In genomic region chr6:79646006-79646405, GRCh38 we compare ENCODE assay signal across 12 cellular contexts. TPM values are rescaled to one million over a fixed set of nuclear protein-coding genes. Genes with fewer than 3 reads are reported as not detected.
DNase-seq lines count a peak whose midpoint lies in the region; ATAC-seq and TF ChIP-seq lines count a peak whose summit lies in the region.
"Had no signal": no experiment of that assay in that cellular context is flagged by ENCODE, and none has a peak within 500 bp of the region (broad histone marks: within the 10 kb centered on the region; RNA-seq: fewer than 3 reads in every experiment).

No MANE protein-coding gene starts in this region.

- WGBS in body of pancreas, 2 donors: 37 to 50% methylated on average over 3 of the region's 3 CpGs
- WGBS in transverse colon (ENCODE audit: low coverage in 1 of 2), 2 donors: 50 to 56% methylated on average over 3 of the region's 3 CpGs

- H3K9me3 Mint-ChIP-seq in activated naive CD4-positive, alpha-beta T cell treated with anti-CD3 and anti-CD28 coated beads for 36 hours: no peaks in the 10 kb centered on the region
- H3K9me3 Mint-ChIP-seq in progenitor cell of endocrine pancreas (ENCODE audit: low read depth): no peaks in the 10 kb centered on the region

- TF ChIP-seq EP300 in transverse colon (IDR thresholded peaks at IDR 0.05; ENCODE audit: low read depth): no peak

- no peaks in the 10 kb centered on the region for H3K36me3 Mint-ChIP-seq in activated naive CD4-positive, alpha-beta T cell treated with anti-CD3 and anti-CD28 coated beads for 36 hours (ENCODE audit: low read depth)
- H3K36me3 Mint-ChIP-seq in progenitor cell of endocrine pancreas (ENCODE audit: insufficient read depth): peaks cover 1% of the 10 kb centered on the region

- H3K27me3 ChIP-seq in WERI-Rb-1 (ENCODE audit: insufficient read depth, low read depth, severe bottlenecking): no peaks in the 10 kb centered on the region
- no peaks in the 10 kb centered on the region for H3K27me3 ChIP-seq in body of pancreas
- no peaks in the 10 kb centered on the region for H3K27me3 ChIP-seq in transverse colon

- no peak overlapping the region for H3K4me3 ChIP-seq in WERI-Rb-1 (ENCODE audit: low read depth, low read length)
- H3K4me3 ChIP-seq in body of pancreas: no peak overlapping the region
- no peak overlapping the region for H3K4me3 ChIP-seq in transverse colon

- H3K4me1 ChIP-seq in body of pancreas: peaks cover 34% of the 10 kb centered on the region
- H3K4me1 ChIP-seq in transverse colon: peaks cover 4 to 44% (median 25%) of the 10 kb centered on the region in 4 donors

- peak; percentile 23 for DNase-seq in activated naive CD4-positive, alpha-beta T cell treated with anti-CD3 and anti-CD28 coated beads for 36 hours
- no peak for DNase-seq in activated naive CD4-positive, alpha-beta T cell treated with Interleukin-2 at 50 U/mL for 16 hours
- DNase-seq in WERI-Rb-1: no peak
- no peak for DNase-seq in progenitor cell of endocrine pancreas (ENCODE audit: low spot score, unreplicated experiment)
- DNase-seq in body of pancreas: no peak
- DNase-seq in transverse colon: no peak
- DNase-seq: COR-L47, mesenchymal stem cell, NCI-H2081 treated with DMSO at 0.1 percent for 48 hours, small intestine had no signal

- H3K36me3 ChIP-seq in WERI-Rb-1 (no peaks in the 10 kb centered on the region), body of pancreas (replicated peaks in 1 of 2; ENCODE audit: insufficient read depth in 1 of 2, low read depth in 2 of 2) (no peaks in the 10 kb centered on the region), transverse colon (no peaks in the 10 kb centered on the region)

- H3K27ac ChIP-seq in WERI-Rb-1 (no peak overlapping the region), body of pancreas (peak overlapping the region in 1 of 4 donors; percentile 7), transverse colon (no peak overlapping the region)

- ATAC-seq in HG02798 (IDR thresholded peaks at IDR 0.05; ENCODE audit: poor library complexity, unreplicated experiment): peak; percentile 55
- ATAC-seq in body of pancreas: no peak
- ATAC-seq in GM19463 (IDR thresholded peaks at IDR 0.05; ENCODE audit: unreplicated experiment): no peak

- H3K4me3 Mint-ChIP-seq in activated naive CD4-positive, alpha-beta T cell treated with anti-CD3 and anti-CD28 coated beads for 36 hours: no peak overlapping the region
- H3K4me3 Mint-ChIP-seq in progenitor cell of endocrine pancreas (ENCODE audit: low read depth): no peak overlapping the region

- H3K9me3 ChIP-seq in WERI-Rb-1 (ENCODE audit: severe bottlenecking) (no peaks in the 10 kb centered on the region), body of pancreas (no peaks in the 10 kb centered on the region), transverse colon (no peaks in the 10 kb centered on the region)

- intact Hi-C loops in activated naive CD4-positive, alpha-beta T cell treated with anti-CD3 and anti-CD28 coated beads for 36 hours (cut with micrococcal nuclease): loop anchor here (1.0 kb wide), 2 partner anchors 26 to 168 kb away; no protein-coding TSS in a partner anchor
- intact Hi-C loops in body of pancreas (cut with DNase I): no loop called here
- intact Hi-C loops in transverse colon (cut with DNase I; ENCODE audit: low total_unique reads): no loop called here

- CTCF ChIA-PET in activated naive CD4-positive, alpha-beta T cell treated with anti-CD3 and anti-CD28 coated beads for 36 hours (lab: Charles Lee): interaction anchor here (1.4 to 2.0 kb wide), 3 partner anchors 20 to 223 kb away, joined by 3 to 5 read pairs (median 4); no protein-coding TSS in a partner anchor

- TF ChIP-seq CTCF in WERI-Rb-1 (IDR thresholded peaks at IDR 0.05; ENCODE audit: low read depth, low read length): 0 out of 2 replicates have a peak, but pooled peaks have one; percentile 16
- TF ChIP-seq CTCF in progenitor cell of endocrine pancreas (IDR thresholded peaks at IDR 0.05; ENCODE audit: unreplicated experiment): peak; percentile 33
- TF ChIP-seq CTCF in body of pancreas (IDR thresholded peaks at IDR 0.05): no peak
- no peak for TF ChIP-seq CTCF in transverse colon (IDR thresholded peaks at IDR 0.05)

- H3K4me1 Mint-ChIP-seq in activated naive CD4-positive, alpha-beta T cell treated with anti-CD3 and anti-CD28 coated beads for 36 hours (ENCODE audit: low read depth): peaks cover 8% of the 10 kb centered on the region
- H3K4me1 Mint-ChIP-seq in progenitor cell of endocrine pancreas (ENCODE audit: low read depth): peaks cover 31% of the 10 kb centered on the region

- no peak overlapping the region for H3K27ac Mint-ChIP-seq in activated naive CD4-positive, alpha-beta T cell treated with anti-CD3 and anti-CD28 coated beads for 36 hours
- H3K27ac Mint-ChIP-seq in progenitor cell of endocrine pancreas: no peak overlapping the region

- in situ Hi-C loops in transverse colon (cut with MboI; ENCODE audit: low pct_ligation_motif_present in 1 of 4, low pct_unique_long_range_greater_than_20kb in 1 of 4, low sequenced_read_pairs in 3 of 4): no loop called here

- TF ChIP-seq POLR2A in body of pancreas (IDR thresholded peaks at IDR 0.05): no peak
- no peak for TF ChIP-seq POLR2A in transverse colon (IDR thresholded peaks at IDR 0.05)

- H3K27me3 Mint-ChIP-seq in activated naive CD4-positive, alpha-beta T cell treated with anti-CD3 and anti-CD28 coated beads for 36 hours (ENCODE audit: low read depth): peaks cover 13% of the 10 kb centered on the region
- no peaks in the 10 kb centered on the region for H3K27me3 Mint-ChIP-seq in progenitor cell of endocrine pancreas

RNA-seq across cellular contexts. Expression of gene SH3BGRL2, which starts 14.9 kb away (rescaled TPM):
- under 1 TPM; 0.62 to 0.76 TPM for total RNA-seq in activated naive CD4-positive, alpha-beta T cell treated with anti-CD3 and anti-CD28 coated beads for 36 hours
- total RNA-seq in progenitor cell of endocrine pancreas (47.4 and 49.1 TPM in 2 replicates), body of pancreas (10 to 100 TPM; 26.4 to 29.1 TPM), transverse colon (100 to 1,000 TPM in 3 of 4 donors, 10 to 100 TPM in 1; 54.7 to 177 (median 128) TPM)

Comparison
In these comparisons a context has a peak if more than half of its experiments do, and no peak if none do; other contexts are left out.
1. CTCF ChIP-seq: peak in WERI-Rb-1 (single experiment) and progenitor cell of endocrine pancreas (single experiment); none in body of pancreas (0 of 7) and transverse colon (0 of 5).
2. RNA of gene SH3BGRL2, which starts 14.9 kb away (total RNA-seq): 54.7 to 177 TPM in transverse colon, 47.4 to 49.1 TPM in progenitor cell of endocrine pancreas and 26.4 to 29.1 TPM in body of pancreas; 0.62 to 0.76 TPM in activated naive CD4-positive, alpha-beta T cell treated with anti-CD3 and anti-CD28 coated beads for 36 hours; every median in the first group is over 10 times any median in the second.